In the genomic region with DNA sequence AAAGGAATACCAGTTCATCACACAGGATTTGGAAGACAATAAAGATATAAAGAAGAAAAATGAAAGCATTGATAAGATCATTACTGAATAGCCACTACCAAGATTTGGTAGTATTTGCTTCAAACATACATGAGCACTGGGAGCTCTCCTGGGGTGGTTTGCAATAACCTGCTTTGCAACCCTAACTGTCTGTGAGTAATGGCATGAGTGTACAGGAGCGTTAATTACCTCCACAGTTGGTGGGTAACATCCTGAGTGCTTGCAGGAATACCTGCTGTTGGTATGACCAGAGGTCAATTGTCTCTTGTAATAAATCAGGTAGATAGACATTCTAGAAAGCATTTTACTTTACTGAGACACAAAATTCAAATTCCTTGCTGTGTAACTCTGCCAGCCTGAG, we compare ENCODE assay signal across 18 cellular contexts.
DNase-seq lines count a peak whose midpoint lies in the region; ATAC-seq and TF ChIP-seq lines count a peak whose summit lies in the region.
"Had no signal": no experiment of that assay in that cellular context is flagged by ENCODE, and none has a peak within 500 bp of the region (broad histone marks: within the 10 kb centered on the region; RNA-seq: fewer than 3 reads in every experiment).

No MANE protein-coding gene starts in this region.

- peak overlapping the region; percentile 39 for H3K27ac ChIP-seq in VCaP
- H3K27ac ChIP-seq: BLaER1 had no signal

- ATAC-seq in HG02973 (IDR thresholded peaks at IDR 0.05; ENCODE audit: unreplicated experiment), result no peak
- ATAC-seq: SK-N-SH treated with all-trans-retinoic acid at 6 μM for 48 hours, T-cell had no signal

- DNase-seq in Daoy (ENCODE audit: low read depth) (peak; percentile 19), NCI-H1417 treated with DMSO at 0.1 percent for 48 hours (lab: John Stamatoyannopoulos, UW) (peak; percentile 97), kidney tubule cell (ENCODE audit: low spot score) (peak; percentile 20), GM19240 (ENCODE audit: insufficient read length, low spot score) (no peak)
- no peak for DNase-seq in stimulated activated CD4-positive, alpha-beta T cell treated with anti-CD3 and anti-CD28 coated beads, Interleukin-2, amount 100 ng/mL, for 24 hours
- DNase-seq: Calu3; CD4-positive, alpha-beta memory T cell; DMS53; NCI-H1436; NCI-H1930; NCI-H345; NCI-H526; SIG-M5; T-cell had no signal

- TF ChIP-seq CTCF in VCaP (conservative IDR thresholded peaks at IDR 0.05), result no peak

Comparison
In these comparisons a context has a peak if more than half of its experiments do, and no peak if none do; other contexts are left out.
1. DNase-seq: peak in Daoy (single experiment), NCI-H1417 treated with DMSO at 0.1 percent for 48 hours (single experiment) and kidney tubule cell (single experiment); none in GM19240 (single experiment) and stimulated activated CD4-positive, alpha-beta T cell treated with anti-CD3 and anti-CD28 coated beads, Interleukin-2, amount 100 ng/mL, for 24 hours (0 of 2).